Comparison of ENCODE assay signal across 1 cellular context in genomic region chr20:14889503-14890125, GRCh38.
TF ChIP-seq lines count a peak whose summit lies in the region.

No MANE protein-coding gene starts in this region.

TF ChIP-seq in HepG2, 621 proteins besides CTCF, POLR2A, EP300 and RAD21 (continued from another document):
- no peak for TF ChIP-seq NFE2L1 (CRISPR knock-in tag; IDR thresholded peaks at IDR 0.05; ENCODE audit: borderline replicate concordance)
- no peak for TF ChIP-seq ZNF549 (CRISPR knock-in tag; IDR thresholded peaks at IDR 0.05)
- no peak for TF ChIP-seq ATF1 (CRISPR knock-in tag; IDR thresholded peaks at IDR 0.05)
- no peak for TF ChIP-seq HNRNPUL1 (IDR thresholded peaks at IDR 0.05; ENCODE audit: low read depth, low read length)
- no peak for TF ChIP-seq MTA3 (CRISPR knock-in tag; IDR thresholded peaks at IDR 0.05)
- no peak for TF ChIP-seq MEIS1 (CRISPR knock-in tag; IDR thresholded peaks at IDR 0.05; ENCODE audit: borderline replicate concordance)
- no peak for TF ChIP-seq ZNF256 (CRISPR knock-in tag; conservative IDR thresholded peaks at IDR 0.05)
- TF ChIP-seq ARNTL (CRISPR knock-in tag; IDR thresholded peaks at IDR 0.05) = no peak
